In the genomic region with DNA sequence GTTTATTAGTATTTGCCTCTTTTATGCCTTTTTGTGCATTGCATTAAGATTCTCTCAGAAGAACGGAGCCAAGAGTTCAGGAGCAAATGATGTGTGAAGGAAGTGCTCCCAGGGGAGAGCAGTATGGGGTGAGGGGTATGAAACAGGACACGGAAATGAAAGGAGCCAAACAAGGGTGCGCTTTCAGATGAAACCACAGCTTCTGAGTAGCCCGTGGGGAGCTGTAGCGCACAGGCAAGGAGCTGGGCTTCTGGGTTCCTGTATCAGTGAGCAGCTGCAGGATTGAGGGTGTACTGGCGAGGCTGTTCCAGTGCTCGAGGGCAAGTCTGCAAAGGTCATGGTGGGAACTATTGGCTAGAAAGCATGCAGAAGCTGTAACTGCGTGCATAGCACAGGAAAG, we compare ENCODE assay signal across 2 cellular contexts.
TF ChIP-seq lines count a peak whose summit lies in the region.

No MANE protein-coding gene starts in this region.

TF ChIP-seq in IMR-90, 13 proteins besides CTCF, POLR2A, EP300 and RAD21:
- TF ChIP-seq CHD1 (IDR thresholded peaks at IDR 0.05; ENCODE audit: low read depth, low read length): no peak
- no peak for TF ChIP-seq MAFK (IDR thresholded peaks at IDR 0.05; ENCODE audit: low read depth, low read length)
- TF ChIP-seq, protein P1, sequence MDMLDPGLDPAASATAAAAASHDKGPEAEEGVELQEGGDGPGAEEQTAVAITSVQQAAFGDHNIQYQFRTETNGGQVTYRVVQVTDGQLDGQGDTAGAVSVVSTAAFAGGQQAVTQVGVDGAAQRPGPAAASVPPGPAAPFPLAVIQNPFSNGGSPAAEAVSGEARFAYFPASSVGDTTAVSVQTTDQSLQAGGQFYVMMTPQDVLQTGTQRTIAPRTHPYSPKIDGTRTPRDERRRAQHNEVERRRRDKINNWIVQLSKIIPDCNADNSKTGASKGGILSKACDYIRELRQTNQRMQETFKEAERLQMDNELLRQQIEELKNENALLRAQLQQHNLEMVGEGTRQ (IDR thresholded peaks at IDR 0.05; ENCODE audit: low read depth, low read length): no peak
- no peak for TF ChIP-seq NFE2L2 (IDR thresholded peaks at IDR 0.05; ENCODE audit: low read depth, low read length)
- no peak for TF ChIP-seq RFX5 (IDR thresholded peaks at IDR 0.05; ENCODE audit: low read depth, low read length)
- TF ChIP-seq MAZ (IDR thresholded peaks at IDR 0.05; ENCODE audit: borderline replicate concordance, low read depth, low read length): no peak
- no peak for TF ChIP-seq BHLHE40 (IDR thresholded peaks at IDR 0.05; ENCODE audit: low read depth, low read length)
- TF ChIP-seq, protein P2, sequence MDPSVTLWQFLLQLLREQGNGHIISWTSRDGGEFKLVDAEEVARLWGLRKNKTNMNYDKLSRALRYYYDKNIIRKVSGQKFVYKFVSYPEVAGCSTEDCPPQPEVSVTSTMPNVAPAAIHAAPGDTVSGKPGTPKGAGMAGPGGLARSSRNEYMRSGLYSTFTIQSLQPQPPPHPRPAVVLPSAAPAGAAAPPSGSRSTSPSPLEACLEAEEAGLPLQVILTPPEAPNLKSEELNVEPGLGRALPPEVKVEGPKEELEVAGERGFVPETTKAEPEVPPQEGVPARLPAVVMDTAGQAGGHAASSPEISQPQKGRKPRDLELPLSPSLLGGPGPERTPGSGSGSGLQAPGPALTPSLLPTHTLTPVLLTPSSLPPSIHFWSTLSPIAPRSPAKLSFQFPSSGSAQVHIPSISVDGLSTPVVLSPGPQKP (IDR thresholded peaks at IDR 0.05; ENCODE audit: borderline replicate concordance, low read depth, low read length): no peak
- no peak for TF ChIP-seq CEBPB (IDR thresholded peaks at IDR 0.05; ENCODE audit: low read depth, low read length)
- no peak for TF ChIP-seq MXI1 (IDR thresholded peaks at IDR 0.05; ENCODE audit: borderline replicate concordance, low read depth, low read length)
- no peak for TF ChIP-seq SMC3 (IDR thresholded peaks at IDR 0.05; ENCODE audit: low read depth, low read length)
- TF ChIP-seq FOS (IDR thresholded peaks at IDR 0.05; ENCODE audit: low read depth, low read length): no peak
- no peak for TF ChIP-seq RCOR1 (IDR thresholded peaks at IDR 0.05; ENCODE audit: insufficient replicate concordance, low read length)

TF ChIP-seq in GM12878, 131 proteins besides CTCF, POLR2A, EP300 and RAD21:
- no peak for TF ChIP-seq YY1 (IDR thresholded peaks at IDR 0.05; ENCODE audit: low read depth, low read length)
- TF ChIP-seq, protein P3, sequence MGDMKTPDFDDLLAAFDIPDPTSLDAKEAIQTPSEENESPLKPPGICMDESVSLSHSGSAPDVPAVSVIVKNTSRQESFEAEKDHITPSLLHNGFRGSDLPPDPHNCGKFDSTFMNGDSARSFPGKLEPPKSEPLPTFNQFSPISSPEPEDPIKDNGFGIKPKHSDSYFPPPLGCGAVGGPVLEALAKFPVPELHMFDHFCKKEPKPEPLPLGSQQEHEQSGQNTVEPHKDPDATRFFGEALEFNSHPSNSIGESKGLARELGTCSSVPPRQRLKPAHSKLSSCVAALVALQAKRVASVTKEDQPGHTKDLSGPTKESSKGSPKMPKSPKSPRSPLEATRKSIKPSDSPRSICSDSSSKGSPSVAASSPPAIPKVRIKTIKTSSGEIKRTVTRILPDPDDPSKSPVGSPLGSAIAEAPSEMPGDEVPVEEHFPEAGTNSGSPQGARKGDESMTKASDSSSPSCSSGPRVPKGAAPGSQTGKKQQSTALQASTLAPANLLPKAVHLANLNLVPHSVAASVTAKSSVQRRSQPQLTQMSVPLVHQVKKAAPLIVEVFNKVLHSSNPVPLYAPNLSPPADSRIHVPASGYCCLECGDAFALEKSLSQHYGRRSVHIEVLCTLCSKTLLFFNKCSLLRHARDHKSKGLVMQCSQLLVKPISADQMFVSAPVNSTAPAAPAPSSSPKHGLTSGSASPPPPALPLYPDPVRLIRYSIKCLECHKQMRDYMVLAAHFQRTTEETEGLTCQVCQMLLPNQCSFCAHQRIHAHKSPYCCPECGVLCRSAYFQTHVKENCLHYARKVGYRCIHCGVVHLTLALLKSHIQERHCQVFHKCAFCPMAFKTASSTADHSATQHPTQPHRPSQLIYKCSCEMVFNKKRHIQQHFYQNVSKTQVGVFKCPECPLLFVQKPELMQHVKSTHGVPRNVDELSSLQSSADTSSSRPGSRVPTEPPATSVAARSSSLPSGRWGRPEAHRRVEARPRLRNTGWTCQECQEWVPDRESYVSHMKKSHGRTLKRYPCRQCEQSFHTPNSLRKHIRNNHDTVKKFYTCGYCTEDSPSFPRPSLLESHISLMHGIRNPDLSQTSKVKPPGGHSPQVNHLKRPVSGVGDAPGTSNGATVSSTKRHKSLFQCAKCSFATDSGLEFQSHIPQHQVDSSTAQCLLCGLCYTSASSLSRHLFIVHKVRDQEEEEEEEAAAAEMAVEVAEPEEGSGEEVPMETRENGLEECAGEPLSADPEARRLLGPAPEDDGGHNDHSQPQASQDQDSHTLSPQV (IDR thresholded peaks at IDR 0.05): no peak
- TF ChIP-seq SMARCA5 (IDR thresholded peaks at IDR 0.05): no peak
- TF ChIP-seq ETV6 (conservative IDR thresholded peaks at IDR 0.05 in 1 of 2, IDR thresholded peaks at IDR 0.05 in 1 of 2; ENCODE audit: borderline replicate concordance in 1 of 2, low read depth in 1 of 2): peak in 1 of 2 experiments; percentile 56; a peak in 1 of 4 replicates
- no peak for TF ChIP-seq PAX8 (IDR thresholded peaks at IDR 0.05)
- TF ChIP-seq, protein P4, sequence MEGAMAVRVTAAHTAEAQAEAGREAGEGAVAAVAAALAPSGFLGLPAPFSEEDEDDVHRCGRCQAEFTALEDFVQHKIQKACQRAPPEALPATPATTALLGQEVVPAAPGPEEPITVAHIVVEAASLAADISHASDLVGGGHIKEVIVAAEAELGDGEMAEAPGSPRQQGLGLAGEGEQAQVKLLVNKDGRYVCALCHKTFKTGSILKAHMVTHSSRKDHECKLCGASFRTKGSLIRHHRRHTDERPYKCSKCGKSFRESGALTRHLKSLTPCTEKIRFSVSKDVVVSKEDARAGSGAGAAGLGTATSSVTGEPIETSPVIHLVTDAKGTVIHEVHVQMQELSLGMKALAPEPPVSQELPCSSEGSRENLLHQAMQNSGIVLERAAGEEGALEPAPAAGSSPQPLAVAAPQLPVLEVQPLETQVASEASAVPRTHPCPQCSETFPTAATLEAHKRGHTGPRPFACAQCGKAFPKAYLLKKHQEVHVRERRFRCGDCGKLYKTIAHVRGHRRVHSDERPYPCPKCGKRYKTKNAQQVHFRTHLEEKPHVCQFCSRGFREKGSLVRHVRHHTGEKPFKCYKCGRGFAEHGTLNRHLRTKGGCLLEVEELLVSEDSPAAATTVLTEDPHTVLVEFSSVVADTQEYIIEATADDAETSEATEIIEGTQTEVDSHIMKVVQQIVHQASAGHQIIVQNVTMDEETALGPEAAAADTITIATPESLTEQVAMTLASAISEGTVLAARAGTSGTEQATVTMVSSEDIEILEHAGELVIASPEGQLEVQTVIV (IDR thresholded peaks at IDR 0.05; ENCODE audit: borderline replicate concordance, partially characterized antibody): no peak
- no peak for TF ChIP-seq NR2C2 (IDR thresholded peaks at IDR 0.05; ENCODE audit: borderline replicate concordance, control insufficient read depth, insufficient read length, low read depth)
